8 cellular contexts compared by ENCODE assay signal in the genomic region with DNA sequence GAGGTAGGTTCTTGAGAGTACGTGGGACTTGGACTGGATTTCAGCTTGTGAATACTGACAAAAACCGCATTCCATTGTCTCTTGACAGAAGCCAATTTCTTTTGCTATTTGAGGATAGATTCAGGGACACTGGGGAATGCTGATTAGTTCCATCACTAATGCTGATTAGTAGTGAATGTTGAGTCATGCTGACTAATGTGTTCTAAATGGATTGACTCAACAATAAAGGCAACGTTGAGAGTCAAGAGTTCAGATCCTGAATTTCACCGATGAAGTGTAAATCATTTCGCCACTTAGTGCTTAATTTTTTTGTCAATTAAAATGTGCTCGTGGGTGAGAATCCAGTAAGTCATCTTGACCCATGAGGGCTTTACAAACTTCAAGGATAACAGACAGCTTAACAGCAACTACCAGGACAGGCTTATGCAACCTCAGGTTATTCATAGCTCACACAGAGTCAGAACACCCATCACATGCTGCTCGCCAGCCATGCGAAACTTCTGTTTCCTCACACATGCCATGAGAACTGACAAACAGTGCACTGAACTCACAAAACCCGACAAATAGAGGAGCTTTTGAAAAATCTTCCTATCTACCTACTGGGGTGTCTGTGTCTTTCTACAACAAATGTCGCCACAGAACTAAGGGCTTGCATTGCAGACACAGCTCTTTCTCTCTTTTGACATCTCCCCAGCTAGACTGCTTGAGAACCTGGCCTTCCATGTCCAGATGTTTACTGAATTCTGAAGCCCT.
A peak's percentile ranks its signal among the peaks of the same experiment; 100 is the strongest.
DNase-seq lines count a peak whose midpoint lies in the region; ATAC-seq and TF ChIP-seq lines count a peak whose summit lies in the region.

No MANE protein-coding gene starts in this region.

- H3K9me2 ChIP-seq in GM23338 (ENCODE audit: insufficient read depth): peaks cover 6% of the 10 kb centered on the region; the same call in 1 of the 2 replicates

- H3K27me3 ChIP-seq in GM23338 (ENCODE audit: insufficient read depth): no peaks in the 10 kb centered on the region

- no peak overlapping the region for H3K4me3 Mint-ChIP-seq in GM23338
- H3K4me3 Mint-ChIP-seq in nephron: no peak overlapping the region

- H3K4me3 ChIP-seq in GM12864 (ENCODE audit: low read depth, low read length) (no peak overlapping the region), GM23338 (no peak overlapping the region)

- H3F3A ChIP-seq in GM23338 (replicated peaks; ENCODE audit: low read depth): no peaks in the 10 kb centered on the region; the same call in 1 of the 2 replicates

- H3K27me3 Mint-ChIP-seq in GM23338 (ENCODE audit: insufficient read depth, low read depth, poor library complexity) (peaks cover 7% of the 10 kb centered on the region), nephron (ENCODE audit: low read depth) (no peaks in the 10 kb centered on the region)

- H3K9me3 Mint-ChIP-seq in GM23338: no peaks in the 10 kb centered on the region
- H3K9me3 Mint-ChIP-seq in nephron: no peaks in the 10 kb centered on the region

- no peak overlapping the region for H3K27ac ChIP-seq in GM23338 (ENCODE audit: low read depth)
- peak overlapping the region; percentile 94 for H3K27ac ChIP-seq in epithelial cell of prostate

- TF ChIP-seq CTCF in GM12864 (IDR thresholded peaks at IDR 0.05; ENCODE audit: low read depth, low read length, missing control alignments) (no peak), GM23338 (conservative IDR thresholded peaks at IDR 0.05; ENCODE audit: low read depth in 2 of 2) (no peak), nephron (IDR thresholded peaks at IDR 0.05; ENCODE audit: unreplicated experiment in 3 of 3) (no peak)

- no peaks in the 10 kb centered on the region for H4K20me1 ChIP-seq in GM23338 (replicated peaks; ENCODE audit: insufficient read depth)

- H3K4me2 ChIP-seq in GM23338: no peak overlapping the region

- H3K79me2 ChIP-seq in GM23338 (replicated peaks; ENCODE audit: insufficient read depth): no peaks in the 10 kb centered on the region

- ATAC-seq in GM23338 (no peak), HG03097 (IDR thresholded peaks at IDR 0.05; ENCODE audit: low FRiP score, unreplicated experiment) (no peak)

- no peak overlapping the region for H2AFZ ChIP-seq in GM23338

- no peaks in the 10 kb centered on the region for H3K36me3 ChIP-seq in GM23338 (ENCODE audit: insufficient read depth)

- H3K27ac Mint-ChIP-seq in GM23338 (peak overlapping the region; percentile 68), nephron (peak overlapping the region; percentile 53 to 73 (median 71))

- 0 out of 3 replicates have a peak, but pooled peaks cover 5% of the 10 kb centered on the region for H3K36me3 Mint-ChIP-seq in GM23338 (ENCODE audit: low read depth)
- peaks cover 3% of the 10 kb centered on the region for H3K36me3 Mint-ChIP-seq in nephron (ENCODE audit: low read depth)

- H3K4me1 ChIP-seq in GM23338 (ENCODE audit: insufficient read depth): peaks cover 28% of the 10 kb centered on the region

- peak; percentile 77 for DNase-seq in GM12864 (ENCODE audit: low read depth)
- DNase-seq in GM23338 (ENCODE audit: low spot score): peak; percentile 24
- DNase-seq in NOMO-1 (lab: John Stamatoyannopoulos, UW; ENCODE audit: unreplicated experiment in 2 of 2): peak; percentile 67 to 86
- DNase-seq in epithelial cell of prostate (ENCODE audit: low read depth, low spot score): peak; percentile 93
- no peak for DNase-seq in GM19238 (ENCODE audit: insufficient read length, low spot score)
- no peak for DNase-seq in NCI-H1105 (lab: John Stamatoyannopoulos, UW)

- H3K4me1 Mint-ChIP-seq in GM23338 (peaks cover 50% of the 10 kb centered on the region), nephron (peaks cover 42% of the 10 kb centered on the region)

TF ChIP-seq in GM23338, 12 proteins besides CTCF, POLR2A, EP300 and RAD21 (continues in another document):
- no peak for TF ChIP-seq STAT1 (IDR thresholded peaks at IDR 0.05; ENCODE audit: unreplicated experiment)
- no peak for TF ChIP-seq NANOG (IDR thresholded peaks at IDR 0.05; ENCODE audit: borderline replicate concordance)
- no peak for TF ChIP-seq ZNF331 (CRISPR knock-in tag; IDR thresholded peaks at IDR 0.05; ENCODE audit: low read depth)
- no peak for TF ChIP-seq EZH2phosphoT487 (IDR thresholded peaks at IDR 0.05; ENCODE audit: unreplicated experiment)
- TF ChIP-seq, protein P1, sequence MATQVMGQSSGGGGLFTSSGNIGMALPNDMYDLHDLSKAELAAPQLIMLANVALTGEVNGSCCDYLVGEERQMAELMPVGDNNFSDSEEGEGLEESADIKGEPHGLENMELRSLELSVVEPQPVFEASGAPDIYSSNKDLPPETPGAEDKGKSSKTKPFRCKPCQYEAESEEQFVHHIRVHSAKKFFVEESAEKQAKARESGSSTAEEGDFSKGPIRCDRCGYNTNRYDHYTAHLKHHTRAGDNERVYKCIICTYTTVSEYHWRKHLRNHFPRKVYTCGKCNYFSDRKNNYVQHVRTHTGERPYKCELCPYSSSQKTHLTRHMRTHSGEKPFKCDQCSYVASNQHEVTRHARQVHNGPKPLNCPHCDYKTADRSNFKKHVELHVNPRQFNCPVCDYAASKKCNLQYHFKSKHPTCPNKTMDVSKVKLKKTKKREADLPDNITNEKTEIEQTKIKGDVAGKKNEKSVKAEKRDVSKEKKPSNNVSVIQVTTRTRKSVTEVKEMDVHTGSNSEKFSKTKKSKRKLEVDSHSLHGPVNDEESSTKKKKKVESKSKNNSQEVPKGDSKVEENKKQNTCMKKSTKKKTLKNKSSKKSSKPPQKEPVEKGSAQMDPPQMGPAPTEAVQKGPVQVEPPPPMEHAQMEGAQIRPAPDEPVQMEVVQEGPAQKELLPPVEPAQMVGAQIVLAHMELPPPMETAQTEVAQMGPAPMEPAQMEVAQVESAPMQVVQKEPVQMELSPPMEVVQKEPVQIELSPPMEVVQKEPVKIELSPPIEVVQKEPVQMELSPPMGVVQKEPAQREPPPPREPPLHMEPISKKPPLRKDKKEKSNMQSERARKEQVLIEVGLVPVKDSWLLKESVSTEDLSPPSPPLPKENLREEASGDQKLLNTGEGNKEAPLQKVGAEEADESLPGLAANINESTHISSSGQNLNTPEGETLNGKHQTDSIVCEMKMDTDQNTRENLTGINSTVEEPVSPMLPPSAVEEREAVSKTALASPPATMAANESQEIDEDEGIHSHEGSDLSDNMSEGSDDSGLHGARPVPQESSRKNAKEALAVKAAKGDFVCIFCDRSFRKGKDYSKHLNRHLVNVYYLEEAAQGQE (IDR thresholded peaks at IDR 0.05; ENCODE audit: unreplicated experiment): no peak
- no peak for TF ChIP-seq ZNF114 (CRISPR knock-in tag; IDR thresholded peaks at IDR 0.05)
- TF ChIP-seq, protein P2, sequence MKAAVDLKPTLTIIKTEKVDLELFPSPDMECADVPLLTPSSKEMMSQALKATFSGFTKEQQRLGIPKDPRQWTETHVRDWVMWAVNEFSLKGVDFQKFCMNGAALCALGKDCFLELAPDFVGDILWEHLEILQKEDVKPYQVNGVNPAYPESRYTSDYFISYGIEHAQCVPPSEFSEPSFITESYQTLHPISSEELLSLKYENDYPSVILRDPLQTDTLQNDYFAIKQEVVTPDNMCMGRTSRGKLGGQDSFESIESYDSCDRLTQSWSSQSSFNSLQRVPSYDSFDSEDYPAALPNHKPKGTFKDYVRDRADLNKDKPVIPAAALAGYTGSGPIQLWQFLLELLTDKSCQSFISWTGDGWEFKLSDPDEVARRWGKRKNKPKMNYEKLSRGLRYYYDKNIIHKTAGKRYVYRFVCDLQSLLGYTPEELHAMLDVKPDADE (IDR thresholded peaks at IDR 0.05): no peak
- no peak for TF ChIP-seq CREB1 (CRISPR knock-in tag; IDR thresholded peaks at IDR 0.05; ENCODE audit: low read depth)
- no peak for TF ChIP-seq EZH2 (IDR thresholded peaks at IDR 0.05; ENCODE audit: low read depth, unreplicated experiment)
- no peak for TF ChIP-seq POLR2AphosphoS5 (IDR thresholded peaks at IDR 0.05; ENCODE audit: low read depth)

Comparison
In these comparisons a context has a peak if more than half of its experiments do, and no peak if none do; other contexts are left out.
1. DNase-seq: peak in GM12864 (single experiment), GM23338 (single experiment), NOMO-1 (2 of 2) and epithelial cell of prostate (single experiment); none in GM19238 (single experiment) and NCI-H1105 (single experiment).